Comparison of ENCODE assay signal across 8 cellular contexts in the genomic region with DNA sequence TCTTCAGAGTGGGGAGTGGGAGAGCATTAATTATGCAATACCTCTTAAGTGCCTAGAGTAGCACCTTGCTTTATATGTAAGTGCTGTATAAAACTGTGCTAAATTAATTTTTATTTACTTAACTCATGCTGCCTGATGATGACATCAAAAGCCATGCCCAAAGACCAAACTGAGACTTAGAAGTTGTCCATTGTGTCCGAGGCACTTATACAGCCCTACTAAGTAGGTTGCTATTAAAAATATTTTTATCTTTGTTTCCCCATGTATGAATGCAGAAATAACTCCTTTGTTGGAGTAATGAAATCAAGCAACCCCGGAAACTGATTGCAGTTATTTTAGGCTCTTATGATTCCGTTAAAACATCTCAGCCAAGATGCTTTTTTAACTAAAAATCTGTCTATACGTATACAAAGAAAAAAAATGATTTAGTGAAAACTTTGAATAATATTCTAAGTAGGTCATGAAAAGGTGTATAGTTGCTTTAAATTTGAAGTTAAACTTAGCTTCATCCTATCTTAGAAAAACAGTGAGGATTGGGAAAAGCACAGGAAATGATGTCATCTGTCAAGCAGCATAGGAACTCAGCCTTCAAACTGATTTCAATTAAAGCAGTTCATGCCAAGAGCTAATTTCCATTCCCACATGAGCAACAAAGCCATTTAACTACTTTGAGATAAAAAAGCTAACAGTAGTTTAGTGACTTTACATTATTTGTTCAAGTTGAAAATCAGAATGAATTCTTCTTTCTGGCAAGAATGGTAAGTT. TPM values are rescaled to one million over a fixed set of nuclear protein-coding genes. Genes with fewer than 3 reads are reported as not detected.
DNase-seq lines count a peak whose midpoint lies in the region; ATAC-seq and TF ChIP-seq lines count a peak whose summit lies in the region.

No MANE protein-coding gene starts in this region.

- peak; percentile 67 for DNase-seq in AG09309 (ENCODE audit: low read depth)
- DNase-seq in RPMI7951 (ENCODE audit: low read depth): peak; percentile 75
- peak; percentile 61 for DNase-seq in fibroblast of gingiva (ENCODE audit: low read depth)
- DNase-seq in OCI-LY7 (ENCODE audit: low spot score): no peak
- no peak for DNase-seq in activated CD8-positive, alpha-beta T cell treated with anti-CD3 and anti-CD28 coated beads, Interleukin-2, amount 10 ng/mL, durations not matched to agents 7 days and 5 days
- DNase-seq in activated CD4-positive, CD25-positive, alpha-beta regulatory T cell treated with anti-CD3 and anti-CD28 coated beads, Interleukin-2, amount 50 U/mL, for 72 hours: no peak
- no peak for DNase-seq in lower leg skin (ENCODE audit: low spot score in 2 of 2)

- BruUV-seq in OCI-LY7 (replicated peaks; lab: Mats Ljungman, UMichigan): no TSS peak

- no peak for ATAC-seq in activated CD8-positive, alpha-beta T cell treated with anti-CD3 and anti-CD28 coated beads, Interleukin-2, amount 10 ng/mL, durations not matched to agents 7 days and 5 days

- H3K4me2 ChIP-seq in OCI-LY7 (ENCODE audit: low read length): no peak overlapping the region

- H4K20me1 ChIP-seq in OCI-LY7 (ENCODE audit: insufficient read depth, low read length): no peaks in the 10 kb centered on the region

- CTCF ChIA-PET in OCI-LY7 (lab: Charles Lee; ENCODE audit: unreplicated experiment): no interaction called here
- CTCF ChIA-PET in activated CD8-positive, alpha-beta T cell treated with anti-CD3 and anti-CD28 coated beads, Interleukin-2, amount 10 ng/mL, durations not matched to agents 7 days and 5 days (lab: Charles Lee): no interaction called here

- H3K9me3 ChIP-seq in muscle layer of duodenum (ENCODE audit: control insufficient read depth in 1 of 2, low read length in 2 of 2) (no peaks in the 10 kb centered on the region), OCI-LY7 (ENCODE audit: low read length) (no peaks in the 10 kb centered on the region)

- no peak overlapping the region for H3K4me3 Mint-ChIP-seq in activated CD8-positive, alpha-beta T cell treated with anti-CD3 and anti-CD28 coated beads, Interleukin-2, amount 10 ng/mL, durations not matched to agents 7 days and 5 days

- H3K36me3 Mint-ChIP-seq in activated CD8-positive, alpha-beta T cell treated with anti-CD3 and anti-CD28 coated beads, Interleukin-2, amount 10 ng/mL, durations not matched to agents 7 days and 5 days (ENCODE audit: low read depth): no peaks in the 10 kb centered on the region

- peak overlapping the region; percentile 24 for H3K27ac ChIP-seq in muscle layer of duodenum (ENCODE audit: low read length)
- no peak overlapping the region for H3K27ac ChIP-seq in OCI-LY7 (ENCODE audit: low read depth, low read length, poor library complexity, severe bottlenecking)

- TF ChIP-seq CTCF in AG09309 (IDR thresholded peaks at IDR 0.05; ENCODE audit: control insufficient read depth, insufficient read depth, low read depth, low read length, missing control alignments): no peak
- no peak for TF ChIP-seq CTCF in OCI-LY7 (conservative IDR thresholded peaks at IDR 0.05; ENCODE audit: low read length)
- no peak for TF ChIP-seq CTCF in lower leg skin (IDR thresholded peaks at IDR 0.05)

- intact Hi-C loops in OCI-LY7 (cut with micrococcal nuclease; ENCODE audit: unreplicated experiment): no loop called here
- intact Hi-C loops in lower leg skin (cut with DNase I; ENCODE audit: low total_unique reads): no loop called here

- POLR2A ChIA-PET in OCI-LY7 (lab: Charles Lee): interaction anchor here (0.7 kb wide), 1 partner anchor 518 kb away, joined by 3 read pairs; no protein-coding TSS in a partner anchor
- POLR2A ChIA-PET in activated CD8-positive, alpha-beta T cell treated with anti-CD3 and anti-CD28 coated beads, Interleukin-2, amount 10 ng/mL, durations not matched to agents 7 days and 5 days (lab: Charles Lee): no interaction called here

- no peaks in the 10 kb centered on the region for H3K4me1 Mint-ChIP-seq in activated CD8-positive, alpha-beta T cell treated with anti-CD3 and anti-CD28 coated beads, Interleukin-2, amount 10 ng/mL, durations not matched to agents 7 days and 5 days (ENCODE audit: low read depth)

- TF ChIP-seq POLR2A in lower leg skin (IDR thresholded peaks at IDR 0.05): no peak

- H3K27ac Mint-ChIP-seq in activated CD8-positive, alpha-beta T cell treated with anti-CD3 and anti-CD28 coated beads, Interleukin-2, amount 10 ng/mL, durations not matched to agents 7 days and 5 days: no peak overlapping the region

- H3K36me3 ChIP-seq in muscle layer of duodenum (ENCODE audit: control insufficient read depth in 1 of 2, insufficient read depth in 2 of 2, low read length in 2 of 2): peaks cover 0 to 5% of the 10 kb centered on the region in 2 donors
- H3K36me3 ChIP-seq in OCI-LY7 (ENCODE audit: insufficient read depth, low read length): no peaks in the 10 kb centered on the region

- 52% methylated on average over 4 of the region's 4 CpGs for WGBS in lower leg skin, 2 donors

- no peaks in the 10 kb centered on the region for H3K9me3 Mint-ChIP-seq in activated CD8-positive, alpha-beta T cell treated with anti-CD3 and anti-CD28 coated beads, Interleukin-2, amount 10 ng/mL, durations not matched to agents 7 days and 5 days (ENCODE audit: insufficient read depth)

- H3K79me2 ChIP-seq in OCI-LY7 (ENCODE audit: insufficient read depth, low read depth, low read length): no peaks in the 10 kb centered on the region

- H3K4me3 ChIP-seq in AG09309 (ENCODE audit: control insufficient read depth, low read depth, low read length) (no peak overlapping the region), muscle layer of duodenum (ENCODE audit: low read depth in 1 of 2, low read length in 2 of 2) (no peak overlapping the region), OCI-LY7 (ENCODE audit: low read depth, low read length, poor library complexity, severe bottlenecking) (no peak overlapping the region), lower leg skin (ENCODE audit: low read depth, poor library complexity, severe bottlenecking) (no peak overlapping the region)

- no peak overlapping the region for H2AFZ ChIP-seq in OCI-LY7 (ENCODE audit: low read length)

- H3K9me2 ChIP-seq in OCI-LY7 (ENCODE audit: insufficient read depth, low read length): no peaks in the 10 kb centered on the region

- peaks cover 6% of the 10 kb centered on the region for H3K27me3 Mint-ChIP-seq in activated CD8-positive, alpha-beta T cell treated with anti-CD3 and anti-CD28 coated beads, Interleukin-2, amount 10 ng/mL, durations not matched to agents 7 days and 5 days (ENCODE audit: low read depth)

- H3K4me1 ChIP-seq in muscle layer of duodenum (ENCODE audit: control insufficient read depth in 1 of 2, insufficient read depth in 2 of 2, low read length in 2 of 2) (peaks cover 0 to 10% of the 10 kb centered on the region in 2 donors), OCI-LY7 (ENCODE audit: insufficient read depth, low read length, poor library complexity, severe bottlenecking) (no peaks in the 10 kb centered on the region)

- H3K27me3 ChIP-seq in muscle layer of duodenum (ENCODE audit: low read depth, low read length): no peaks in the 10 kb centered on the region

RNA-seq across cellular contexts. Expression of a gene that starts 43.0 kb away (rescaled TPM):
- total RNA-seq in RPMI7951 (2014; rRNA removed; shearing (Covaris generic)): 194 and 208 TPM in 2 replicates
- 1.0 and 2.3 TPM in 2 replicates for total RNA-seq in OCI-LY7 (2014; rRNA removed; shearing (Covaris generic))
- total RNA-seq in OCI-LY7 (2022): 0.68 TPM in 2 replicates
- 1 to 10 TPM in 1 of 2 experiments, under 1 TPM in 1; 0.81 to 1.3 TPM for total RNA-seq in activated CD8-positive, alpha-beta T cell treated with anti-CD3 and anti-CD28 coated beads, Interleukin-2, amount 10 ng/mL, durations not matched to agents 7 days and 5 days
- total RNA-seq in lower leg skin: 10 to 100 TPM; 15.0 to 59.3 (median 24.0) TPM

Comparison
In these comparisons a context has a peak if more than half of its experiments do, and no peak if none do; other contexts are left out.
1. DNase-seq: peak in AG09309 (single experiment), RPMI7951 (single experiment) and fibroblast of gingiva (single experiment); none in OCI-LY7 (single experiment), activated CD8-positive, alpha-beta T cell treated with anti-CD3 and anti-CD28 coated beads, Interleukin-2, amount 10 ng/mL, durations not matched to agents 7 days and 5 days (single experiment), activated CD4-positive, CD25-positive, alpha-beta regulatory T cell treated with anti-CD3 and anti-CD28 coated beads, Interleukin-2, amount 50 U/mL, for 72 hours (single experiment) and lower leg skin (0 of 2).
2. RNA of a gene that starts 43.0 kb away (total RNA-seq): 194 to 208 TPM in RPMI7951 and 15.0 to 59.3 TPM in lower leg skin; 0.81 to 1.3 TPM in activated CD8-positive, alpha-beta T cell treated with anti-CD3 and anti-CD28 coated beads, Interleukin-2, amount 10 ng/mL, durations not matched to agents 7 days and 5 days and 0.68 to 2.3 TPM in OCI-LY7; every median in the first group is over 4 times any median in the second.